9 cellular contexts compared by ENCODE assay signal in the genomic region with DNA sequence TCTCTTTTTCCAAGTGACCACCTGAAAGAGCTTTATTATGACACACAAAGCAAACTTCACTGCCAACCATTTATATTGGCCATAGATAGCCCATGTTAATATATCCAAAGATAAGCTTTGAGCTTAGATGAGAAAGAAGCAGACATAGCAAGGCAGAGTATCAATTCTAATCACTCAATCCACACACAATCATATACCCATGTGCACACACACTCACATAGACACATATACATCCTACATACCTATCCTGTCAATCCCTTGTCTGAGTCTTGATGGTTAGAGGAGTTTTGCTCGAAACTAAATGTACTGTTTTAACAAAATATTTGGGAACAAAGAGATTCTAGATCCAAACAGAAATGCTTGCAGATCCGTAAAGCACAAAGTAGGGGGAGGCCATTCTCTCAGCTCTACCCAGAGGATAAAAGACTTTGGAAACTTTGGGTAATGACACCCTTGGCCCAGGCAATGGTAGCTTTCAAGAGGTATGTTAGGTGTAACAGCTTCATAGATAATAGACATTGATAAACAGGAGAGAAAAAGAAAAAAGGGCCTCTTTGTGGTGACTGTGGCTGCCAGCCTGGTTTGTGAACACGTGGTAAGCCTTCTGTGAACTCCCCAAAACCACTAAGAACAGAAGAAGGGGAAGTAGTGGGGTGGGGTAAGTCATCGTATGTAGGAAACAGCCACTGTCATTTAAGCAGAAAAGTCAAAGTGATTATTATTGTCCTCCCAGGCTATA.
A peak's percentile ranks its signal among the peaks of the same experiment; 100 is the strongest.
DNase-seq lines count a peak whose midpoint lies in the region; ATAC-seq, FAIRE-seq and TF ChIP-seq lines count a peak whose summit lies in the region.
"Had no signal": no experiment of that assay in that cellular context is flagged by ENCODE, and none has a peak within 500 bp of the region (broad histone marks: within the 10 kb centered on the region; RNA-seq: fewer than 3 reads in every experiment).

No MANE protein-coding gene starts in this region.

- TF ChIP-seq POLR2A in right lobe of liver (IDR thresholded peaks at IDR 0.05) (no peak), HepG2 (IDR thresholded peaks at IDR 0.05; ENCODE audit: insufficient read depth in 1 of 2, low read depth in 2 of 2, low read length in 2 of 2) (no peak)

- DNase-seq in right lobe of liver (no peak), HepG2 (ENCODE audit: low spot score) (no peak), NCI-H2029 treated with DMSO at 0.1 percent for 48 hours (lab: John Stamatoyannopoulos, UW) (no peak), iPS-NIHi7 (ENCODE audit: extremely low spot score) (no peak), NCI-H2227 treated with DMSO at 0.1 percent for 48 hours (lab: John Stamatoyannopoulos, UW) (no peak)
- DNase-seq in activated CD4-positive, alpha-beta memory T cell treated with anti-CD3 and anti-CD28 coated beads, Interleukin-2, amount 10 ng/mL, durations not matched to agents 7 days and 5 days: peak; percentile 78
- DNase-seq in stimulated activated CD4-positive, alpha-beta T cell treated with anti-CD3 and anti-CD28 coated beads, Interleukin-1b, Interleukin-23, amount 100 ng/mL, for 48 hours: peak; percentile 40

- H3K36me3 Mint-ChIP-seq in activated CD4-positive, alpha-beta memory T cell treated with anti-CD3 and anti-CD28 coated beads, Interleukin-2, amount 10 ng/mL, durations not matched to agents 7 days and 5 days (ENCODE audit: low read depth): no peaks in the 10 kb centered on the region

- H4K20me1 ChIP-seq in HepG2 (ENCODE audit: insufficient read depth, low read length): no peaks in the 10 kb centered on the region

- H3K9me3 ChIP-seq in right lobe of liver (no peaks in the 10 kb centered on the region), HepG2 (ENCODE audit: low read length) (peaks cover 35% of the 10 kb centered on the region)
- H3K9me3 ChIP-seq: SJSA1 had no signal

- in situ Hi-C loops in HepG2 (cut with HindIII; ENCODE audit: extremely low pct_ligation_motif_present, low pct_unique_long_range_greater_than_20kb): no loop called here

- no peaks in the 10 kb centered on the region for H3K27me3 ChIP-seq in right lobe of liver
- H3K27me3 ChIP-seq in HepG2 (ENCODE audit: control insufficient read depth in 1 of 2, insufficient read depth in 2 of 2, low read length in 2 of 2): no peaks in the 10 kb centered on the region
- H3K27me3 ChIP-seq: SJSA1 had no signal

- no peak for TF ChIP-seq CTCF in right lobe of liver (IDR thresholded peaks at IDR 0.05)
- TF ChIP-seq CTCF in HepG2 (CRISPR knock-in tag; IDR thresholded peaks at IDR 0.05): no peak

- POLR2A ChIA-PET in HepG2 (lab: Yijun Ruan, JAX): no interaction called here
- POLR2A ChIA-PET in activated CD4-positive, alpha-beta memory T cell treated with anti-CD3 and anti-CD28 coated beads, Interleukin-2, amount 10 ng/mL, durations not matched to agents 7 days and 5 days (lab: Charles Lee): interaction anchor here (0.6 to 1.6 kb wide), 5 partner anchors 10 to 40 kb away, joined by 3 to 8 read pairs (median 3); no protein-coding TSS in a partner anchor

- H3K79me2 ChIP-seq in HepG2 (ENCODE audit: insufficient read depth, low read length): no peaks in the 10 kb centered on the region

- no peak for FAIRE-seq in HepG2 (lab: Jason Lieb, UNC)

- H3K4me2 ChIP-seq in HepG2 (ENCODE audit: low read depth, low read length): no peak overlapping the region

- no peaks in the 10 kb centered on the region for H3K36me3 ChIP-seq in right lobe of liver
- H3K36me3 ChIP-seq in HepG2 (replicated peaks in 1 of 2; ENCODE audit: control insufficient read depth in 1 of 2, insufficient read depth in 2 of 2, low read length in 2 of 2): no peaks in the 10 kb centered on the region
- H3K36me3 ChIP-seq: SJSA1 had no signal

- H3K9ac ChIP-seq in HepG2 (ENCODE audit: insufficient read depth, low read depth, low read length): no peak overlapping the region

- H3K9me3 Mint-ChIP-seq in activated CD4-positive, alpha-beta memory T cell treated with anti-CD3 and anti-CD28 coated beads, Interleukin-2, amount 10 ng/mL, durations not matched to agents 7 days and 5 days: no peaks in the 10 kb centered on the region

- CTCF ChIA-PET in HepG2 (lab: Yijun Ruan, JAX; ENCODE audit: low intra/inter-chr PET ratio, low total read pairs): no interaction called here
- CTCF ChIA-PET in activated CD4-positive, alpha-beta memory T cell treated with anti-CD3 and anti-CD28 coated beads, Interleukin-2, amount 10 ng/mL, durations not matched to agents 7 days and 5 days (lab: Charles Lee): no interaction called here

- TF ChIP-seq EP300 in HepG2 (IDR thresholded peaks at IDR 0.05; ENCODE audit: low read depth in 2 of 2, low read length in 2 of 2): no peak
- TF ChIP-seq EP300 in HepG2 (CRISPR knock-in tag; IDR thresholded peaks at IDR 0.05; ENCODE audit: borderline replicate concordance): no peak

- H3K4me1 ChIP-seq in right lobe of liver (no peaks in the 10 kb centered on the region), HepG2 (ENCODE audit: insufficient read depth, low read length) (no peaks in the 10 kb centered on the region)
- H3K4me1 ChIP-seq: SJSA1 had no signal

- H3K4me3 ChIP-seq in right lobe of liver: no peak overlapping the region
- no peak overlapping the region for H3K4me3 ChIP-seq in HepG2 (replicated peaks in 1 of 3; ENCODE audit: insufficient read depth in 1 of 3, low read depth in 2 of 3, low read length in 3 of 3)
- H3K4me3 ChIP-seq: SJSA1 had no signal

- no TSS peak for BruUV-seq in HepG2 (replicated peaks; lab: Mats Ljungman, UMichigan)

- H3K4me1 Mint-ChIP-seq in activated CD4-positive, alpha-beta memory T cell treated with anti-CD3 and anti-CD28 coated beads, Interleukin-2, amount 10 ng/mL, durations not matched to agents 7 days and 5 days: peaks cover 27% of the 10 kb centered on the region

- H3K27ac ChIP-seq in right lobe of liver: no peak overlapping the region
- H3K27ac ChIP-seq in HepG2 (ENCODE audit: extremely low read length, insufficient read depth, low read length): no peak overlapping the region
- H3K27ac ChIP-seq: SJSA1 had no signal

- peak overlapping the region; percentile 44 for H3K27ac Mint-ChIP-seq in activated CD4-positive, alpha-beta memory T cell treated with anti-CD3 and anti-CD28 coated beads, Interleukin-2, amount 10 ng/mL, durations not matched to agents 7 days and 5 days

- TF ChIP-seq RAD21 in HepG2 (CRISPR knock-in tag; IDR thresholded peaks at IDR 0.05): no peak

- H3K27me3 Mint-ChIP-seq in activated CD4-positive, alpha-beta memory T cell treated with anti-CD3 and anti-CD28 coated beads, Interleukin-2, amount 10 ng/mL, durations not matched to agents 7 days and 5 days: peaks cover 35% of the 10 kb centered on the region

- H3K4me3 Mint-ChIP-seq in activated CD4-positive, alpha-beta memory T cell treated with anti-CD3 and anti-CD28 coated beads, Interleukin-2, amount 10 ng/mL, durations not matched to agents 7 days and 5 days: peak overlapping the region; percentile 1

- ATAC-seq in right lobe of liver (peak; percentile 43 to 70 (median 48)), HepG2 (no peak), HG03460 (IDR thresholded peaks at IDR 0.05; ENCODE audit: unreplicated experiment) (peak; percentile 96)

- H2AFZ ChIP-seq in HepG2 (ENCODE audit: low read length): no peak overlapping the region

- 15% methylated on average over 4 of the region's 4 CpGs for WGBS in right lobe of liver (ENCODE audit: insufficient coverage, low coverage, low lambda C conversion rate, missing lambda C conversion rate)
- 0% methylated on average over 4 of the region's 4 CpGs for WGBS in HepG2 (ENCODE audit: low lambda C conversion rate)

- intact Hi-C loops in right lobe of liver (cut with DNase I) (no loop called here), HepG2 (cut with micrococcal nuclease; ENCODE audit: unreplicated experiment) (no loop called here)

TF ChIP-seq in HepG2, 621 proteins besides CTCF, POLR2A, EP300 and RAD21 (continues in another document):
- TF ChIP-seq ZNF20 (CRISPR knock-in tag; IDR thresholded peaks at IDR 0.05) (no peak), ZFX (CRISPR knock-in tag; IDR thresholded peaks at IDR 0.05; ENCODE audit: low read depth) (no peak), ZNF205 (CRISPR knock-in tag; IDR thresholded peaks at IDR 0.05) (no peak), SATB2 (CRISPR knock-in tag; IDR thresholded peaks at IDR 0.05) (no peak), RFX3 (CRISPR knock-in tag; IDR thresholded peaks at IDR 0.05) (no peak), FOXK1 (CRISPR knock-in tag; IDR thresholded peaks at IDR 0.05; ENCODE audit: borderline replicate concordance, low read depth) (no peak), HOXA5 (CRISPR knock-in tag; IDR thresholded peaks at IDR 0.05) (no peak), POGZ (CRISPR knock-in tag; IDR thresholded peaks at IDR 0.05) (no peak), KDM4B (CRISPR knock-in tag; IDR thresholded peaks at IDR 0.05) (no peak)
- TF ChIP-seq, protein P1, sequence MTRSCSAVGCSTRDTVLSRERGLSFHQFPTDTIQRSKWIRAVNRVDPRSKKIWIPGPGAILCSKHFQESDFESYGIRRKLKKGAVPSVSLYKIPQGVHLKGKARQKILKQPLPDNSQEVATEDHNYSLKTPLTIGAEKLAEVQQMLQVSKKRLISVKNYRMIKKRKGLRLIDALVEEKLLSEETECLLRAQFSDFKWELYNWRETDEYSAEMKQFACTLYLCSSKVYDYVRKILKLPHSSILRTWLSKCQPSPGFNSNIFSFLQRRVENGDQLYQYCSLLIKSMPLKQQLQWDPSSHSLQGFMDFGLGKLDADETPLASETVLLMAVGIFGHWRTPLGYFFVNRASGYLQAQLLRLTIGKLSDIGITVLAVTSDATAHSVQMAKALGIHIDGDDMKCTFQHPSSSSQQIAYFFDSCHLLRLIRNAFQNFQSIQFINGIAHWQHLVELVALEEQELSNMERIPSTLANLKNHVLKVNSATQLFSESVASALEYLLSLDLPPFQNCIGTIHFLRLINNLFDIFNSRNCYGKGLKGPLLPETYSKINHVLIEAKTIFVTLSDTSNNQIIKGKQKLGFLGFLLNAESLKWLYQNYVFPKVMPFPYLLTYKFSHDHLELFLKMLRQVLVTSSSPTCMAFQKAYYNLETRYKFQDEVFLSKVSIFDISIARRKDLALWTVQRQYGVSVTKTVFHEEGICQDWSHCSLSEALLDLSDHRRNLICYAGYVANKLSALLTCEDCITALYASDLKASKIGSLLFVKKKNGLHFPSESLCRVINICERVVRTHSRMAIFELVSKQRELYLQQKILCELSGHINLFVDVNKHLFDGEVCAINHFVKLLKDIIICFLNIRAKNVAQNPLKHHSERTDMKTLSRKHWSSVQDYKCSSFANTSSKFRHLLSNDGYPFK (CRISPR knock-in tag; IDR thresholded peaks at IDR 0.05; ENCODE audit: borderline replicate concordance): no peak
- TF ChIP-seq, protein P2, sequence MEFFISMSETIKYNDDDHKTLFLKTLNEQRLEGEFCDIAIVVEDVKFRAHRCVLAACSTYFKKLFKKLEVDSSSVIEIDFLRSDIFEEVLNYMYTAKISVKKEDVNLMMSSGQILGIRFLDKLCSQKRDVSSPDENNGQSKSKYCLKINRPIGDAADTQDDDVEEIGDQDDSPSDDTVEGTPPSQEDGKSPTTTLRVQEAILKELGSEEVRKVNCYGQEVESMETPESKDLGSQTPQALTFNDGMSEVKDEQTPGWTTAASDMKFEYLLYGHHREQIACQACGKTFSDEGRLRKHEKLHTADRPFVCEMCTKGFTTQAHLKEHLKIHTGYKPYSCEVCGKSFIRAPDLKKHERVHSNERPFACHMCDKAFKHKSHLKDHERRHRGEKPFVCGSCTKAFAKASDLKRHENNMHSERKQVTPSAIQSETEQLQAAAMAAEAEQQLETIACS (CRISPR knock-in tag; IDR thresholded peaks at IDR 0.05): no peak

Comparison
In these comparisons a context has a peak if more than half of its experiments do, and no peak if none do; other contexts are left out.
1. DNase-seq: peak in activated CD4-positive, alpha-beta memory T cell treated with anti-CD3 and anti-CD28 coated beads, Interleukin-2, amount 10 ng/mL, durations not matched to agents 7 days and 5 days (single experiment) and stimulated activated CD4-positive, alpha-beta T cell treated with anti-CD3 and anti-CD28 coated beads, Interleukin-1b, Interleukin-23, amount 100 ng/mL, for 48 hours (single experiment); none in right lobe of liver (0 of 3), HepG2 (single experiment), NCI-H2029 treated with DMSO at 0.1 percent for 48 hours (single experiment), iPS-NIHi7 (single experiment) and NCI-H2227 treated with DMSO at 0.1 percent for 48 hours (single experiment).